ENCODE assay signal across 26 cellular contexts in the genomic region with DNA sequence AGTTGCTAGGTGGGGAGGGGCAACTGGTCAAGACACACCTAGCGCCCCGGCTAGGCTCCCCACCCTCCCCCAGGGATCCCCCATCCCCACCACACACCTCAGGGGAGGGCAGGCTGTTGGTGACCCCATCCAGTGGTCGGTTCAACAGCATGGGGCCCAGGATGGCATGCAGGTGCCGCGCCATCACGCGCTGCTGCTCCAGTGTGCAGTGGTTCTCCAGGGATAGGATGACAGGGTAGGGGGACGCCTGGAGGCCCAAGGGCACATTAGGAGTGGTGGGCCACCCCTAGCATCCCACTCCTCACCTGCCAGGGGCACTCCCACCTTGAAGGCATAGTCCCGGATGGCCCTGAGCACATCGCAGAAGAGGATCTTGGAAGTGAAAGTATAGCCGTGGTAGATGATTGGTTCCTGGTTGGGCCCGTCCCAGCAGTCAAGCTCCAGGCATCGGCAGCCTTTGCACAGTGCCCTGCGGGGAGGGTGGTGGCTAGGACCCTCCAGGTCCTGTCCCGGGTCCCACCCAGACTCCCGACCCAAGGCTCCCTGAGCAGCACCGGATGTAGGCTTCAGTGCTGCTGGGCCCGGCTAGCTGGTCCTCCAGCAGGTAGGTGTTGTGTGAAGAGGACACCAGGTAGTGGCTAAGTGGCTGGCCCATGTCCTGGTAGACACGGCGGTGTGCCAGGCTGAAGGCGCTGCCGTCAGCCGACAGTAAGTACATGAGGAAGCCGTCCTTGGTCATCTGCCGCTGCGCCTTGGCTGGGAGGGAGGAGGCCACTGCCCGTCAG. TPM values are rescaled to one million over a fixed set of nuclear protein-coding genes. Genes with fewer than 3 reads are reported as not detected.
A peak's percentile ranks its signal among the peaks of the same experiment; 100 is the strongest.
DNase-seq lines count a peak whose midpoint lies in the region; ATAC-seq and TF ChIP-seq lines count a peak whose summit lies in the region.
"Had no signal": no experiment of that assay in that cellular context is flagged by ENCODE, and none has a peak within 500 bp of the region (broad histone marks: within the 10 kb centered on the region; RNA-seq: fewer than 3 reads in every experiment).

No MANE protein-coding gene starts in this region.

- H3K4me1 Mint-ChIP-seq in stimulated activated naive CD8-positive, alpha-beta T cell treated with anti-CD3 and anti-CD28 coated beads, Interleukin-15, amount 100 ng/mL, for 72 hours, result no peaks in the 10 kb centered on the region
- H3K4me1 Mint-ChIP-seq: H9, nephron progenitor cell had no signal

- CTCF ChIA-PET in RWPE1 (lab: Yijun Ruan, JAX), result no interaction called here

- no peaks in the 10 kb centered on the region for H3K9me3 Mint-ChIP-seq in stimulated activated naive CD8-positive, alpha-beta T cell treated with anti-CD3 and anti-CD28 coated beads, Interleukin-15, amount 100 ng/mL, for 72 hours
- H3K9me3 Mint-ChIP-seq: H9 had no signal

- WGBS in aorta, 2 donors, result 89 to 91% methylated on average over 27 of the region's 27 CpGs

- intact Hi-C loops in mucosa of descending colon (cut with DNase I, micrococcal nuclease), result no loop called here
- intact Hi-C loops in aorta (cut with DNase I), result no loop called here

- H3K27ac ChIP-seq in RWPE1, result peak overlapping the region; percentile 35
- no peak overlapping the region for H3K27ac ChIP-seq in aorta (ENCODE audit: low read depth in 1 of 2, low read length in 2 of 2)
- H3K27ac ChIP-seq: BLaER1, heart right ventricle, parathyroid adenoma had no signal

- no peaks in the 10 kb centered on the region for H3K27me3 ChIP-seq in aorta (ENCODE audit: control insufficient read depth in 1 of 2, insufficient read depth in 2 of 2, low read length in 1 of 2)
- H3K27me3 ChIP-seq: BLaER1, heart right ventricle had no signal

- H3K27ac Mint-ChIP-seq in stimulated activated naive CD8-positive, alpha-beta T cell treated with anti-CD3 and anti-CD28 coated beads, Interleukin-15, amount 100 ng/mL, for 72 hours, result peak overlapping the region; percentile 60 to 82
- H3K27ac Mint-ChIP-seq: brain, nephron progenitor cell had no signal

- POLR2A ChIA-PET in RWPE1 (lab: Yijun Ruan, JAX; ENCODE audit: low non-redundant PET), result no interaction called here

- no peak overlapping the region for H3K4me3 ChIP-seq in mucosa of descending colon
- no peak overlapping the region for H3K4me3 ChIP-seq in aorta (ENCODE audit: low read length in 2 of 2)
- H3K4me3 ChIP-seq: BLaER1, GM12878, heart right ventricle had no signal

- H3K36me3 ChIP-seq in mucosa of descending colon (ENCODE audit: low read depth), result no peaks in the 10 kb centered on the region
- peaks cover 3 to 4% of the 10 kb centered on the region in 2 donors for H3K36me3 ChIP-seq in aorta (ENCODE audit: control insufficient read depth in 1 of 2, insufficient read depth in 2 of 2, low read length in 1 of 2)

- H3K4me1 ChIP-seq in mucosa of descending colon (ENCODE audit: low read depth) (peaks cover 24% of the 10 kb centered on the region), aorta (ENCODE audit: control insufficient read depth in 1 of 2, insufficient read depth in 2 of 2, low read length in 2 of 2) (no peaks in the 10 kb centered on the region)
- H3K4me1 ChIP-seq: parathyroid adenoma had no signal

- no peak overlapping the region for H3K4me3 Mint-ChIP-seq in stimulated activated naive CD8-positive, alpha-beta T cell treated with anti-CD3 and anti-CD28 coated beads, Interleukin-15, amount 100 ng/mL, for 72 hours
- H3K4me3 Mint-ChIP-seq: brain, H9, nephron progenitor cell had no signal

- TF ChIP-seq CTCF in RWPE1 (conservative IDR thresholded peaks at IDR 0.05; ENCODE audit: low read depth), result no peak
- TF ChIP-seq CTCF in mucosa of descending colon (IDR thresholded peaks at IDR 0.05), result no peak

- DNase-seq in stimulated activated naive CD8-positive, alpha-beta T cell treated with anti-CD3 and anti-CD28 coated beads, Interleukin-15, amount 100 ng/mL, for 72 hours, result no peak
- no peak for DNase-seq in stimulated activated naive CD8-positive, alpha-beta T cell treated with anti-CD3 and anti-CD28 coated beads, Interleukin-15, Interleukin-2, amounts not matched to agents 100 U/mL and 50 U/mL, for 24 hours
- no peak for DNase-seq in RWPE1 (ENCODE audit: low spot score)
- peak in 2 of 3 donors; percentile 35 to 52 for DNase-seq in mucosa of descending colon
- DNase-seq in aorta, result peak; percentile 45 to 69
- DNase-seq in mucosa of gallbladder (ENCODE audit: low spot score), result no peak
- no peak for DNase-seq in pons (ENCODE audit: low spot score)
- DNase-seq in RKO (ENCODE audit: low spot score), result no peak
- DNase-seq: activated T-cell treated with anti-CD3 and anti-CD28 coated beads, Interleukin-2, amount 50 U/mL, for 1 hour; effector CD8-positive, alpha-beta T cell; erythroblast; H9; heart right ventricle; Karpas-422; NCI-H1092; NCI-H2029; NCI-H2227 treated with DMSO at 0.1 percent for 48 hours; nephron progenitor cell; PC-3; SIG-M5; stimulated activated CD4-positive, alpha-beta T cell treated with anti-CD3 and anti-CD28 coated beads, Interleukin-1b, Interleukin-23, amount 100 ng/mL, for 48 hours had no signal

- ATAC-seq in stimulated activated naive CD8-positive, alpha-beta T cell treated with anti-CD3 and anti-CD28 coated beads, Interleukin-15, amount 100 ng/mL, for 72 hours, result peak; percentile 44
- no peak for ATAC-seq in stimulated activated naive CD8-positive, alpha-beta T cell treated with anti-CD3 and anti-CD28 coated beads, Interleukin-15, Interleukin-2, amounts not matched to agents 100 U/mL and 50 U/mL, for 24 hours
- ATAC-seq in mucosa of descending colon (peak; percentile 2), aorta (ENCODE audit: low FRiP score) (no peak)
- ATAC-seq: GM12878, heart right ventricle, PC-3 had no signal

- H3K9me3 ChIP-seq in mucosa of descending colon (no peaks in the 10 kb centered on the region), aorta (ENCODE audit: control insufficient read depth, low read length) (no peaks in the 10 kb centered on the region)
- H3K9me3 ChIP-seq: BLaER1 had no signal

- no peaks in the 10 kb centered on the region for H3K27me3 Mint-ChIP-seq in stimulated activated naive CD8-positive, alpha-beta T cell treated with anti-CD3 and anti-CD28 coated beads, Interleukin-15, amount 100 ng/mL, for 72 hours
- H3K27me3 Mint-ChIP-seq: brain had no signal

RNA-seq across cellular contexts. Expression of a gene that starts 19.4 kb away (rescaled TPM):
- total RNA-seq in mucosa of descending colon (100 to 1,000 TPM in 2 of 3 donors, 10 to 100 TPM in 1; 69.7 to 197 (median 150) TPM), aorta (10 to 100 TPM in 1 of 2 donors, 1 to 10 TPM in 1; 3.9 to 10.9 TPM), mucosa of gallbladder (131 TPM)
- polyA plus RNA-seq in aorta, result 10 to 100 TPM; 15.4 to 37.1 TPM

RNA-seq across cellular contexts. Expression of a gene that starts 19.4 kb away (rescaled TPM):
- total RNA-seq in mucosa of descending colon (100 to 1,000 TPM in 1 of 3 donors, 10 to 100 TPM in 2; 38.2 to 113 (median 66.5) TPM), aorta (10 to 100 TPM; 37.1 to 53.8 TPM), mucosa of gallbladder (43.9 TPM)
- 10 to 100 TPM; 30.8 to 59.7 TPM for polyA plus RNA-seq in aorta

RNA-seq across cellular contexts. Expression of a gene that starts 29.0 kb away (rescaled TPM):
- total RNA-seq in mucosa of descending colon (1 to 10 TPM in 2 of 3 donors, under 1 TPM in 1; 0.73 to 1.7 (median 1.5) TPM), aorta (under 1 TPM; 0.26 to 0.69 TPM), mucosa of gallbladder (4.7 TPM)
- polyA plus RNA-seq in aorta, result under 1 TPM; 0.25 to 0.59 TPM
- total RNA-seq: Daoy, PC-3 had no signal

Comparison
In these comparisons a context has a peak if more than half of its experiments do, and no peak if none do; other contexts are left out.
1. ATAC-seq: peak in stimulated activated naive CD8-positive, alpha-beta T cell treated with anti-CD3 and anti-CD28 coated beads, Interleukin-15, amount 100 ng/mL, for 72 hours (single experiment) and mucosa of descending colon (single experiment); none in stimulated activated naive CD8-positive, alpha-beta T cell treated with anti-CD3 and anti-CD28 coated beads, Interleukin-15, Interleukin-2, amounts not matched to agents 100 U/mL and 50 U/mL, for 24 hours (single experiment) and aorta (single experiment).
2. DNase-seq: peak in mucosa of descending colon (2 of 3) and aorta (2 of 2); none in stimulated activated naive CD8-positive, alpha-beta T cell treated with anti-CD3 and anti-CD28 coated beads, Interleukin-15, amount 100 ng/mL, for 72 hours (0 of 2), stimulated activated naive CD8-positive, alpha-beta T cell treated with anti-CD3 and anti-CD28 coated beads, Interleukin-15, Interleukin-2, amounts not matched to agents 100 U/mL and 50 U/mL, for 24 hours (single experiment), RWPE1 (single experiment), mucosa of gallbladder (single experiment), pons (single experiment) and RKO (single experiment).
3. RNA of a gene that starts 19.4 kb away (total RNA-seq): 69.7 to 197 TPM in mucosa of descending colon and 131 TPM in mucosa of gallbladder (single experiment); 3.9 to 10.9 TPM in aorta; every median in the first group is over 4 times any median in the second.